Comparison of ENCODE assay signal across 1 cellular context in the genomic region with DNA sequence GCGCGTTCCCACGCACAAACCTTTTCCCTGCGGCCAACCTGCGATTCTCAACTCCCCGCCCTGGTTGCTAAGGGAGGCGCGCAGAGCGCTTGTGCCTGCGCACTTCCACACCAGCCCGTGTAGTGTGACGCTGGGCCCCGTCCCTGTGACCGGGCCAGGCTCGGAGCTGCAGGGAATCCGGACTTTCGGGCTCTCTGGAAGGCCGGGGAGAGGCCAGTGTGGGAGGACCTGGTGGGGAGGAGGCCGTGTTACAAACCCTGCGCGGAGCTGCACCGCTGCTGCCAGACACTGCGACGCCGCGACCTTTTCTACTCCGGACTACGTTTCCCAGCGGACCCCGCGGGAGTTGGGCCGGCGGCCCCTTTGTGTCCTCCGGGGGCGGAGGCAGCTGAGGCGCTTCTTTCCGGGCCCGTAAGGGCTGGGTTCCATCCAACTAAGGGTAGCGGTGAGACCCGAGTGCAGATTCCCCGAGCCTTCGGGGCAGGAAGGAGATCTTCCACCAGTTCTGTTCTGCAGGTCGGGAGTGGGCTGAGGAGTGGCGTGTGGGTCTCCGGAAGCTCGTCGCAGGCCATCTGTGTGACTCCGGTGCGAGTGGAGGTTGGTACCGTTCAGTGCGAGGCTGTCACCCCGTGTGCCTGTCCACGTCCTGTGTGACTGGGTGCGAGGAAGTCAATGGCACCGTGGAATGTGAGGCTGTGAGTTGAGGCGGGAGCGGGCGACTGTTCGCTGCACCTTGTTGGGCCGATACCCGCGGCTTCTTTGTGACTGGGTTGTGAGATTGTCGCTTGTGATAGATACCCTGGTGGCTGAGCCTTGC.
A peak's percentile ranks its signal among the peaks of the same experiment; 100 is the strongest.
TF ChIP-seq lines count a peak whose summit lies in the region.

A gene (plus strand): TSS at position 396 of the 817 bp plus-strand sequence. CDS start 999 bp downstream, outside the sequence.

TF ChIP-seq in GM12878, 131 proteins besides CTCF, POLR2A, EP300 and RAD21 (continued from another document and continues in another):
- TF ChIP-seq CHD2 (IDR thresholded peaks at IDR 0.05; ENCODE audit: borderline replicate concordance, low read depth, low read length) (peak; percentile 82), SREBF2 (IDR thresholded peaks at IDR 0.05; ENCODE audit: low read length) (no peak), RUNX3 (IDR thresholded peaks at IDR 0.05; ENCODE audit: low read length) (peak; percentile 5; the same call in 1 of the 2 replicates), TCF7 (IDR thresholded peaks at IDR 0.05; ENCODE audit: borderline replicate concordance) (no peak; the same call in 1 of the 2 replicates), KLF5 (IDR thresholded peaks at IDR 0.05; ENCODE audit: partially characterized antibody) (no peak), NRF1 (conservative IDR thresholded peaks at IDR 0.05; ENCODE audit: low read depth, low read length) (peak; percentile 42), BMI1 (IDR thresholded peaks at IDR 0.05; ENCODE audit: borderline replicate concordance) (no peak), NR2F1 (conservative IDR thresholded peaks at IDR 0.05) (peak; percentile 30; the same call in 1 of the 2 replicates), FOXM1 (IDR thresholded peaks at IDR 0.05; ENCODE audit: low read depth, low read length) (no peak), CBX3 (IDR thresholded peaks at IDR 0.05; ENCODE audit: borderline replicate concordance, low read depth) (no peak), EZH2 (IDR thresholded peaks at IDR 0.05; ENCODE audit: borderline replicate concordance, control insufficient read depth, low read depth, low read length) (no peak), MEF2B (IDR thresholded peaks at IDR 0.05; ENCODE audit: partially characterized antibody, poor library complexity, severe bottlenecking) (peak; percentile 35), JUND (IDR thresholded peaks at IDR 0.05; ENCODE audit: low read depth, low read length) (no peak), NFYA (IDR thresholded peaks at IDR 0.05; ENCODE audit: borderline replicate concordance, low read depth, low read length) (no peak), ZBED1 (IDR thresholded peaks at IDR 0.05; ENCODE audit: borderline replicate concordance) (no peak), TARDBP (IDR thresholded peaks at IDR 0.05; ENCODE audit: borderline replicate concordance) (0 out of 2 replicates have a peak, but pooled peaks have one; percentile 29), SMAD1 (IDR thresholded peaks at IDR 0.05; ENCODE audit: low read depth, partially characterized antibody) (no peak), SUZ12 (IDR thresholded peaks at IDR 0.05; ENCODE audit: unreplicated experiment) (no peak), HDAC2 (IDR thresholded peaks at IDR 0.05) (no peak), CBFB (IDR thresholded peaks at IDR 0.05; ENCODE audit: low read depth) (no peak), POLR2AphosphoS5 (IDR thresholded peaks at IDR 0.05; ENCODE audit: low read length) (peak; percentile 82), FOS (IDR thresholded peaks at IDR 0.05; ENCODE audit: borderline replicate concordance, extremely low read depth, insufficient read length) (no peak), IRF4 (IDR thresholded peaks at IDR 0.05; ENCODE audit: low read depth, low read length) (no peak), CBX5 (IDR thresholded peaks at IDR 0.05; ENCODE audit: low read depth) (peak; percentile 79)
- TF ChIP-seq, protein P1, sequence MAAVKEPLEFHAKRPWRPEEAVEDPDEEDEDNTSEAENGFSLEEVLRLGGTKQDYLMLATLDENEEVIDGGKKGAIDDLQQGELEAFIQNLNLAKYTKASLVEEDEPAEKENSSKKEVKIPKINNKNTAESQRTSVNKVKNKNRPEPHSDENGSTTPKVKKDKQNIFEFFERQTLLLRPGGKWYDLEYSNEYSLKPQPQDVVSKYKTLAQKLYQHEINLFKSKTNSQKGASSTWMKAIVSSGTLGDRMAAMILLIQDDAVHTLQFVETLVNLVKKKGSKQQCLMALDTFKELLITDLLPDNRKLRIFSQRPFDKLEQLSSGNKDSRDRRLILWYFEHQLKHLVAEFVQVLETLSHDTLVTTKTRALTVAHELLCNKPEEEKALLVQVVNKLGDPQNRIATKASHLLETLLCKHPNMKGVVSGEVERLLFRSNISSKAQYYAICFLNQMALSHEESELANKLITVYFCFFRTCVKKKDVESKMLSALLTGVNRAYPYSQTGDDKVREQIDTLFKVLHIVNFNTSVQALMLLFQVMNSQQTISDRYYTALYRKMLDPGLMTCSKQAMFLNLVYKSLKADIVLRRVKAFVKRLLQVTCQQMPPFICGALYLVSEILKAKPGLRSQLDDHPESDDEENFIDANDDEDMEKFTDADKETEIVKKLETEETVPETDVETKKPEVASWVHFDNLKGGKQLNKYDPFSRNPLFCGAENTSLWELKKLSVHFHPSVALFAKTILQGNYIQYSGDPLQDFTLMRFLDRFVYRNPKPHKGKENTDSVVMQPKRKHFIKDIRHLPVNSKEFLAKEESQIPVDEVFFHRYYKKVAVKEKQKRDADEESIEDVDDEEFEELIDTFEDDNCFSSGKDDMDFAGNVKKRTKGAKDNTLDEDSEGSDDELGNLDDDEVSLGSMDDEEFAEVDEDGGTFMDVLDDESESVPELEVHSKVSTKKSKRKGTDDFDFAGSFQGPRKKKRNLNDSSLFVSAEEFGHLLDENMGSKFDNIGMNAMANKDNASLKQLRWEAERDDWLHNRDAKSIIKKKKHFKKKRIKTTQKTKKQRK (IDR thresholded peaks at IDR 0.05; ENCODE audit: low read depth, low read length), result no peak
- TF ChIP-seq, protein P2, sequence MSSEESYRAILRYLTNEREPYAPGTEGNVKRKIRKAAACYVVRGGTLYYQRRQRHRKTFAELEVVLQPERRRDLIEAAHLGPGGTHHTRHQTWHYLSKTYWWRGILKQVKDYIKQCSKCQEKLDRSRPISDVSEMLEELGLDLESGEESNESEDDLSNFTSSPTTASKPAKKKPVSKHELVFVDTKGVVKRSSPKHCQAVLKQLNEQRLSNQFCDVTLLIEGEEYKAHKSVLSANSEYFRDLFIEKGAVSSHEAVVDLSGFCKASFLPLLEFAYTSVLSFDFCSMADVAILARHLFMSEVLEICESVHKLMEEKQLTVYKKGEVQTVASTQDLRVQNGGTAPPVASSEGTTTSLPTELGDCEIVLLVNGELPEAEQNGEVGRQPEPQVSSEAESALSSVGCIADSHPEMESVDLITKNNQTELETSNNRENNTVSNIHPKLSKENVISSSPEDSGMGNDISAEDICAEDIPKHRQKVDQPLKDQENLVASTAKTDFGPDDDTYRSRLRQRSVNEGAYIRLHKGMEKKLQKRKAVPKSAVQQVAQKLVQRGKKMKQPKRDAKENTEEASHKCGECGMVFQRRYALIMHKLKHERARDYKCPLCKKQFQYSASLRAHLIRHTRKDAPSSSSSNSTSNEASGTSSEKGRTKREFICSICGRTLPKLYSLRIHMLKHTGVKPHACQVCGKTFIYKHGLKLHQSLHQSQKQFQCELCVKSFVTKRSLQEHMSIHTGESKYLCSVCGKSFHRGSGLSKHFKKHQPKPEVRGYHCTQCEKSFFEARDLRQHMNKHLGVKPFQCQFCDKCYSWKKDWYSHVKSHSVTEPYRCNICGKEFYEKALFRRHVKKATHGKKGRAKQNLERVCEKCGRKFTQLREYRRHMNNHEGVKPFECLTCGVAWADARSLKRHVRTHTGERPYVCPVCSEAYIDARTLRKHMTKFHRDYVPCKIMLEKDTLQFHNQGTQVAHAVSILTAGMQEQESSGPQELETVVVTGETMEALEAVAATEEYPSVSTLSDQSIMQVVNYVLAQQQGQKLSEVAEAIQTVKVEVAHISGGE (CRISPR knock-in tag; IDR thresholded peaks at IDR 0.05), result peak; percentile 88
- TF ChIP-seq, protein P3, sequence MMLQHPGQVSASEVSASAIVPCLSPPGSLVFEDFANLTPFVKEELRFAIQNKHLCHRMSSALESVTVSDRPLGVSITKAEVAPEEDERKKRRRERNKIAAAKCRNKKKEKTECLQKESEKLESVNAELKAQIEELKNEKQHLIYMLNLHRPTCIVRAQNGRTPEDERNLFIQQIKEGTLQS (IDR thresholded peaks at IDR 0.05; ENCODE audit: borderline replicate concordance, extremely low read depth, low read depth, low read length), result no peak
- TF ChIP-seq, protein P4, sequence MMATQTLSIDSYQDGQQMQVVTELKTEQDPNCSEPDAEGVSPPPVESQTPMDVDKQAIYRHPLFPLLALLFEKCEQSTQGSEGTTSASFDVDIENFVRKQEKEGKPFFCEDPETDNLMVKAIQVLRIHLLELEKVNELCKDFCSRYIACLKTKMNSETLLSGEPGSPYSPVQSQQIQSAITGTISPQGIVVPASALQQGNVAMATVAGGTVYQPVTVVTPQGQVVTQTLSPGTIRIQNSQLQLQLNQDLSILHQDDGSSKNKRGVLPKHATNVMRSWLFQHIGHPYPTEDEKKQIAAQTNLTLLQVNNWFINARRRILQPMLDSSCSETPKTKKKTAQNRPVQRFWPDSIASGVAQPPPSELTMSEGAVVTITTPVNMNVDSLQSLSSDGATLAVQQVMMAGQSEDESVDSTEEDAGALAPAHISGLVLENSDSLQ (IDR thresholded peaks at IDR 0.05), result no peak; the same call in 1 of the 2 replicates
- TF ChIP-seq, protein P5, sequence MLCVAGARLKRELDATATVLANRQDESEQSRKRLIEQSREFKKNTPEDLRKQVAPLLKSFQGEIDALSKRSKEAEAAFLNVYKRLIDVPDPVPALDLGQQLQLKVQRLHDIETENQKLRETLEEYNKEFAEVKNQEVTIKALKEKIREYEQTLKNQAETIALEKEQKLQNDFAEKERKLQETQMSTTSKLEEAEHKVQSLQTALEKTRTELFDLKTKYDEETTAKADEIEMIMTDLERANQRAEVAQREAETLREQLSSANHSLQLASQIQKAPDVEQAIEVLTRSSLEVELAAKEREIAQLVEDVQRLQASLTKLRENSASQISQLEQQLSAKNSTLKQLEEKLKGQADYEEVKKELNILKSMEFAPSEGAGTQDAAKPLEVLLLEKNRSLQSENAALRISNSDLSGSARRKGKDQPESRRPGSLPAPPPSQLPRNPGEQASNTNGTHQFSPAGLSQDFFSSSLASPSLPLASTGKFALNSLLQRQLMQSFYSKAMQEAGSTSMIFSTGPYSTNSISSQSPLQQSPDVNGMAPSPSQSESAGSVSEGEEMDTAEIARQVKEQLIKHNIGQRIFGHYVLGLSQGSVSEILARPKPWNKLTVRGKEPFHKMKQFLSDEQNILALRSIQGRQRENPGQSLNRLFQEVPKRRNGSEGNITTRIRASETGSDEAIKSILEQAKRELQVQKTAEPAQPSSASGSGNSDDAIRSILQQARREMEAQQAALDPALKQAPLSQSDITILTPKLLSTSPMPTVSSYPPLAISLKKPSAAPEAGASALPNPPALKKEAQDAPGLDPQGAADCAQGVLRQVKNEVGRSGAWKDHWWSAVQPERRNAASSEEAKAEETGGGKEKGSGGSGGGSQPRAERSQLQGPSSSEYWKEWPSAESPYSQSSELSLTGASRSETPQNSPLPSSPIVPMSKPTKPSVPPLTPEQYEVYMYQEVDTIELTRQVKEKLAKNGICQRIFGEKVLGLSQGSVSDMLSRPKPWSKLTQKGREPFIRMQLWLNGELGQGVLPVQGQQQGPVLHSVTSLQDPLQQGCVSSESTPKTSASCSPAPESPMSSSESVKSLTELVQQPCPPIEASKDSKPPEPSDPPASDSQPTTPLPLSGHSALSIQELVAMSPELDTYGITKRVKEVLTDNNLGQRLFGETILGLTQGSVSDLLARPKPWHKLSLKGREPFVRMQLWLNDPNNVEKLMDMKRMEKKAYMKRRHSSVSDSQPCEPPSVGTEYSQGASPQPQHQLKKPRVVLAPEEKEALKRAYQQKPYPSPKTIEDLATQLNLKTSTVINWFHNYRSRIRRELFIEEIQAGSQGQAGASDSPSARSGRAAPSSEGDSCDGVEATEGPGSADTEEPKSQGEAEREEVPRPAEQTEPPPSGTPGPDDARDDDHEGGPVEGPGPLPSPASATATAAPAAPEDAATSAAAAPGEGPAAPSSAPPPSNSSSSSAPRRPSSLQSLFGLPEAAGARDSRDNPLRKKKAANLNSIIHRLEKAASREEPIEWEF (IDR thresholded peaks at IDR 0.05; ENCODE audit: insufficient replicate concordance, low read depth, low read length), result no peak
- TF ChIP-seq, protein P6, sequence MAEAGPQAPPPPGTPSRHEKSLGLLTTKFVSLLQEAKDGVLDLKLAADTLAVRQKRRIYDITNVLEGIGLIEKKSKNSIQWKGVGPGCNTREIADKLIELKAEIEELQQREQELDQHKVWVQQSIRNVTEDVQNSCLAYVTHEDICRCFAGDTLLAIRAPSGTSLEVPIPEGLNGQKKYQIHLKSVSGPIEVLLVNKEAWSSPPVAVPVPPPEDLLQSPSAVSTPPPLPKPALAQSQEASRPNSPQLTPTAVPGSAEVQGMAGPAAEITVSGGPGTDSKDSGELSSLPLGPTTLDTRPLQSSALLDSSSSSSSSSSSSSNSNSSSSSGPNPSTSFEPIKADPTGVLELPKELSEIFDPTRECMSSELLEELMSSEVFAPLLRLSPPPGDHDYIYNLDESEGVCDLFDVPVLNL (IDR thresholded peaks at IDR 0.05; ENCODE audit: low read depth, low read length), result no peak
- TF ChIP-seq, protein P7, sequence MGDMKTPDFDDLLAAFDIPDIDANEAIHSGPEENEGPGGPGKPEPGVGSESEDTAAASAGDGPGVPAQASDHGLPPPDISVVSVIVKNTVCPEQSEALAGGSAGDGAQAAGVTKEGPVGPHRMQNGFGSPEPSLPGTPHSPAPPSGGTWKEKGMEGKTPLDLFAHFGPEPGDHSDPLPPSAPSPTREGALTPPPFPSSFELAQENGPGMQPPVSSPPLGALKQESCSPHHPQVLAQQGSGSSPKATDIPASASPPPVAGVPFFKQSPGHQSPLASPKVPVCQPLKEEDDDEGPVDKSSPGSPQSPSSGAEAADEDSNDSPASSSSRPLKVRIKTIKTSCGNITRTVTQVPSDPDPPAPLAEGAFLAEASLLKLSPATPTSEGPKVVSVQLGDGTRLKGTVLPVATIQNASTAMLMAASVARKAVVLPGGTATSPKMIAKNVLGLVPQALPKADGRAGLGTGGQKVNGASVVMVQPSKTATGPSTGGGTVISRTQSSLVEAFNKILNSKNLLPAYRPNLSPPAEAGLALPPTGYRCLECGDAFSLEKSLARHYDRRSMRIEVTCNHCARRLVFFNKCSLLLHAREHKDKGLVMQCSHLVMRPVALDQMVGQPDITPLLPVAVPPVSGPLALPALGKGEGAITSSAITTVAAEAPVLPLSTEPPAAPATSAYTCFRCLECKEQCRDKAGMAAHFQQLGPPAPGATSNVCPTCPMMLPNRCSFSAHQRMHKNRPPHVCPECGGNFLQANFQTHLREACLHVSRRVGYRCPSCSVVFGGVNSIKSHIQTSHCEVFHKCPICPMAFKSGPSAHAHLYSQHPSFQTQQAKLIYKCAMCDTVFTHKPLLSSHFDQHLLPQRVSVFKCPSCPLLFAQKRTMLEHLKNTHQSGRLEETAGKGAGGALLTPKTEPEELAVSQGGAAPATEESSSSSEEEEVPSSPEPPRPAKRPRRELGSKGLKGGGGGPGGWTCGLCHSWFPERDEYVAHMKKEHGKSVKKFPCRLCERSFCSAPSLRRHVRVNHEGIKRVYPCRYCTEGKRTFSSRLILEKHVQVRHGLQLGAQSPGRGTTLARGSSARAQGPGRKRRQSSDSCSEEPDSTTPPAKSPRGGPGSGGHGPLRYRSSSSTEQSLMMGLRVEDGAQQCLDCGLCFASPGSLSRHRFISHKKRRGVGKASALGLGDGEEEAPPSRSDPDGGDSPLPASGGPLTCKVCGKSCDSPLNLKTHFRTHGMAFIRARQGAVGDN (IDR thresholded peaks at IDR 0.05), result 0 out of 2 replicates have a peak, but pooled peaks have one; percentile 50
- TF ChIP-seq, protein P8, sequence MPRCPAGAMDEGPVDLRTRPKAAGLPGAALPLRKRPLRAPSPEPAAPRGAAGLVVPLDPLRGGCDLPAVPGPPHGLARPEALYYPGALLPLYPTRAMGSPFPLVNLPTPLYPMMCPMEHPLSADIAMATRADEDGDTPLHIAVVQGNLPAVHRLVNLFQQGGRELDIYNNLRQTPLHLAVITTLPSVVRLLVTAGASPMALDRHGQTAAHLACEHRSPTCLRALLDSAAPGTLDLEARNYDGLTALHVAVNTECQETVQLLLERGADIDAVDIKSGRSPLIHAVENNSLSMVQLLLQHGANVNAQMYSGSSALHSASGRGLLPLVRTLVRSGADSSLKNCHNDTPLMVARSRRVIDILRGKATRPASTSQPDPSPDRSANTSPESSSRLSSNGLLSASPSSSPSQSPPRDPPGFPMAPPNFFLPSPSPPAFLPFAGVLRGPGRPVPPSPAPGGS (IDR thresholded peaks at IDR 0.05; ENCODE audit: borderline replicate concordance, insufficient read depth, low read depth, low read length, poor library complexity, severe bottlenecking), result no peak
